In the genomic region with DNA sequence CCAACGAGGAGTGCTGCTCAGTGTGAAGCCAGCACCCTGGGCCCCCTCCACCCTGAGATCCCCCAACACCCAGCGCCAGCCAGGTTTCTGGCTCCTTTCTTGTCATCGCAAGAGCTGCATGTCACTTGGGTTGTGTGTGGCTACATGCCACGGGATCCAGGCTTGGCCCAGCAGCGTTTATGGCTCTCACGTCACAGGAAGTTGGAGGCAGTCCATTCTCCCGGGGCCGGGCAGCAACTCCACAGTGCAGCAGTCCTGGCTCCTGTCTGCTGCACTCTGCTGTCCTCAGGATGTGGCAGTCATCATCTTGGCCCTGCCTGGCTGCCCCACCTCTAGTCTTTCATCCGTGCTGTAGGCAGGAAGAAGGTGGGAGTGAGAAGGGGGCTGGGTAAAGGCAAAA, we compare ENCODE assay signal across 11 cellular contexts. TPM values are rescaled to one million over a fixed set of nuclear protein-coding genes. Genes with fewer than 3 reads are reported as not detected.
DNase-seq lines count a peak whose midpoint lies in the region; ATAC-seq and TF ChIP-seq lines count a peak whose summit lies in the region.
"Had no signal": no experiment of that assay in that cellular context is flagged by ENCODE, and none has a peak within 500 bp of the region (broad histone marks: within the 10 kb centered on the region; RNA-seq: fewer than 3 reads in every experiment).

No MANE protein-coding gene starts in this region.

- intact Hi-C loops in left cardiac atrium (cut with DNase I), result no loop called here

- H3K4me3 Mint-ChIP-seq in GM23338 (no peak overlapping the region), brain (no peak overlapping the region)
- H3K4me3 Mint-ChIP-seq: activated CD8-positive, alpha-beta memory T cell treated with anti-CD3 and anti-CD28 coated beads, Interleukin-2, amount 10 ng/mL, durations not matched to agents 7 days and 5 days; nephron had no signal

- H3K9me3 ChIP-seq in thoracic aorta, result no peaks in the 10 kb centered on the region
- no peaks in the 10 kb centered on the region for H3K9me3 ChIP-seq in BE2C

- H3K27me3 Mint-ChIP-seq in GM23338 (ENCODE audit: insufficient read depth, low read depth, poor library complexity) (peaks cover 17% of the 10 kb centered on the region), brain (peaks cover 6% of the 10 kb centered on the region)
- H3K27me3 Mint-ChIP-seq: activated CD8-positive, alpha-beta memory T cell treated with anti-CD3 and anti-CD28 coated beads, Interleukin-2, amount 10 ng/mL, durations not matched to agents 7 days and 5 days had no signal

- no peaks in the 10 kb centered on the region; the same call in 1 of the 2 replicates for H4K20me1 ChIP-seq in GM23338 (replicated peaks; ENCODE audit: insufficient read depth)

- H3K9me3 Mint-ChIP-seq in GM23338, result no peaks in the 10 kb centered on the region; the same call in 2 of the 3 replicates
- H3K9me3 Mint-ChIP-seq in brain, result no peaks in the 10 kb centered on the region
- H3K9me3 Mint-ChIP-seq: activated naive CD4-positive, alpha-beta T cell treated with anti-CD3 and anti-CD28 coated beads, Interleukin-2, amount 50 U/mL, for 72 hours; nephron had no signal

- H3K27ac Mint-ChIP-seq in GM23338 (no peak overlapping the region), brain (peak overlapping the region in 3 of 5 experiments; percentile 39 to 83 (median 41))
- H3K27ac Mint-ChIP-seq: activated CD8-positive, alpha-beta memory T cell treated with anti-CD3 and anti-CD28 coated beads, Interleukin-2, amount 10 ng/mL, durations not matched to agents 7 days and 5 days; nephron had no signal

- H3K4me1 ChIP-seq in GM23338 (ENCODE audit: insufficient read depth) (peaks cover 13% of the 10 kb centered on the region; the same call in 1 of the 2 replicates), thoracic aorta (ENCODE audit: control insufficient read depth in 1 of 2, low read depth in 2 of 2) (peaks cover 0 to 7% of the 10 kb centered on the region in 2 donors), BE2C (no peaks in the 10 kb centered on the region)

- peaks cover 17% of the 10 kb centered on the region for H3K4me1 Mint-ChIP-seq in GM23338
- peaks cover 25% of the 10 kb centered on the region for H3K4me1 Mint-ChIP-seq in brain
- H3K4me1 Mint-ChIP-seq: activated CD8-positive, alpha-beta memory T cell treated with anti-CD3 and anti-CD28 coated beads, Interleukin-2, amount 10 ng/mL, durations not matched to agents 7 days and 5 days; nephron had no signal

- no peak overlapping the region for H2AFZ ChIP-seq in GM23338

- 0 out of 2 replicates have a peak, but pooled peaks cover 4% of the 10 kb centered on the region for H3F3A ChIP-seq in GM23338 (replicated peaks; ENCODE audit: low read depth)

- no peak overlapping the region for H3K4me2 ChIP-seq in GM23338

- H3K36me3 Mint-ChIP-seq in GM23338 (ENCODE audit: low read depth) (no peaks in the 10 kb centered on the region; the same call in 2 of the 3 replicates), brain (no peaks in the 10 kb centered on the region)
- H3K36me3 Mint-ChIP-seq: activated CD8-positive, alpha-beta memory T cell treated with anti-CD3 and anti-CD28 coated beads, Interleukin-2, amount 10 ng/mL, durations not matched to agents 7 days and 5 days; activated naive CD4-positive, alpha-beta T cell treated with anti-CD3 and anti-CD28 coated beads, Interleukin-2, amount 50 U/mL, for 72 hours had no signal

- no peaks in the 10 kb centered on the region for H3K36me3 ChIP-seq in GM23338 (ENCODE audit: insufficient read depth)
- H3K36me3 ChIP-seq in thoracic aorta, result peaks cover 4% of the 10 kb centered on the region
- H3K36me3 ChIP-seq in BE2C, result no peaks in the 10 kb centered on the region

- DNase-seq in GM23338 (ENCODE audit: low spot score), result no peak
- DNase-seq in left cardiac atrium, result peak; percentile 67
- no peak for DNase-seq in thoracic aorta (ENCODE audit: low spot score)
- no peak for DNase-seq in NCI-H1092 (lab: John Stamatoyannopoulos, UW)
- no peak for DNase-seq in BE2C
- DNase-seq: activated CD8-positive, alpha-beta memory T cell treated with anti-CD3 and anti-CD28 coated beads, Interleukin-2, amount 10 ng/mL, durations not matched to agents 7 days and 5 days had no signal

- TF ChIP-seq CTCF in GM23338 (conservative IDR thresholded peaks at IDR 0.05; ENCODE audit: low read depth in 2 of 2) (no peak), brain (conservative IDR thresholded peaks at IDR 0.05) (no peak), thoracic aorta (IDR thresholded peaks at IDR 0.05) (no peak), BE2C (IDR thresholded peaks at IDR 0.05; ENCODE audit: low read depth, low read length) (no peak)

- no peaks in the 10 kb centered on the region for H3K27me3 ChIP-seq in GM23338 (ENCODE audit: insufficient read depth)
- no peaks in the 10 kb centered on the region for H3K27me3 ChIP-seq in thoracic aorta (replicated peaks; ENCODE audit: insufficient read depth)
- no peaks in the 10 kb centered on the region for H3K27me3 ChIP-seq in BE2C

- no peaks in the 10 kb centered on the region for H3K79me2 ChIP-seq in GM23338 (replicated peaks; ENCODE audit: insufficient read depth)

- no peaks in the 10 kb centered on the region for H3K9me2 ChIP-seq in GM23338 (ENCODE audit: insufficient read depth)

- H3K27ac ChIP-seq in GM23338 (ENCODE audit: low read depth), result peak overlapping the region; percentile 63; the same call in 1 of the 2 replicates
- H3K27ac ChIP-seq in thoracic aorta, result no peak overlapping the region
- H3K27ac ChIP-seq: HL-60 had no signal

- ATAC-seq in GM23338, result no peak; the same call in 2 of the 3 replicates
- ATAC-seq in left cardiac atrium, result peak; percentile 74 to 77
- peak; percentile 30 for ATAC-seq in thoracic aorta (ENCODE audit: insufficient number of reproducible peaks, low FRiP score, low read depth)
- no peak for ATAC-seq in HG03095 (IDR thresholded peaks at IDR 0.05; ENCODE audit: unreplicated experiment)
- ATAC-seq: activated CD8-positive, alpha-beta memory T cell treated with anti-CD3 and anti-CD28 coated beads, Interleukin-2, amount 10 ng/mL, durations not matched to agents 7 days and 5 days; activated naive CD4-positive, alpha-beta T cell treated with anti-CD3 and anti-CD28 coated beads, Interleukin-2, amount 50 U/mL, for 72 hours had no signal

- H3K4me3 ChIP-seq in GM23338 (no peak overlapping the region), thoracic aorta (no peak overlapping the region), BE2C (ENCODE audit: low read depth, low read length) (no peak overlapping the region)

TF ChIP-seq in GM23338, 12 proteins besides CTCF, POLR2A, EP300 and RAD21 (continues in another document):
- TF ChIP-seq JUNB (IDR thresholded peaks at IDR 0.05; ENCODE audit: unreplicated experiment), result no peak
- no peak for TF ChIP-seq ZNF114 (CRISPR knock-in tag; IDR thresholded peaks at IDR 0.05)
- TF ChIP-seq ZNF331 (CRISPR knock-in tag; IDR thresholded peaks at IDR 0.05; ENCODE audit: low read depth), result no peak
- TF ChIP-seq, protein P1, sequence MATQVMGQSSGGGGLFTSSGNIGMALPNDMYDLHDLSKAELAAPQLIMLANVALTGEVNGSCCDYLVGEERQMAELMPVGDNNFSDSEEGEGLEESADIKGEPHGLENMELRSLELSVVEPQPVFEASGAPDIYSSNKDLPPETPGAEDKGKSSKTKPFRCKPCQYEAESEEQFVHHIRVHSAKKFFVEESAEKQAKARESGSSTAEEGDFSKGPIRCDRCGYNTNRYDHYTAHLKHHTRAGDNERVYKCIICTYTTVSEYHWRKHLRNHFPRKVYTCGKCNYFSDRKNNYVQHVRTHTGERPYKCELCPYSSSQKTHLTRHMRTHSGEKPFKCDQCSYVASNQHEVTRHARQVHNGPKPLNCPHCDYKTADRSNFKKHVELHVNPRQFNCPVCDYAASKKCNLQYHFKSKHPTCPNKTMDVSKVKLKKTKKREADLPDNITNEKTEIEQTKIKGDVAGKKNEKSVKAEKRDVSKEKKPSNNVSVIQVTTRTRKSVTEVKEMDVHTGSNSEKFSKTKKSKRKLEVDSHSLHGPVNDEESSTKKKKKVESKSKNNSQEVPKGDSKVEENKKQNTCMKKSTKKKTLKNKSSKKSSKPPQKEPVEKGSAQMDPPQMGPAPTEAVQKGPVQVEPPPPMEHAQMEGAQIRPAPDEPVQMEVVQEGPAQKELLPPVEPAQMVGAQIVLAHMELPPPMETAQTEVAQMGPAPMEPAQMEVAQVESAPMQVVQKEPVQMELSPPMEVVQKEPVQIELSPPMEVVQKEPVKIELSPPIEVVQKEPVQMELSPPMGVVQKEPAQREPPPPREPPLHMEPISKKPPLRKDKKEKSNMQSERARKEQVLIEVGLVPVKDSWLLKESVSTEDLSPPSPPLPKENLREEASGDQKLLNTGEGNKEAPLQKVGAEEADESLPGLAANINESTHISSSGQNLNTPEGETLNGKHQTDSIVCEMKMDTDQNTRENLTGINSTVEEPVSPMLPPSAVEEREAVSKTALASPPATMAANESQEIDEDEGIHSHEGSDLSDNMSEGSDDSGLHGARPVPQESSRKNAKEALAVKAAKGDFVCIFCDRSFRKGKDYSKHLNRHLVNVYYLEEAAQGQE (IDR thresholded peaks at IDR 0.05; ENCODE audit: unreplicated experiment), result no peak
- TF ChIP-seq EZH2 (IDR thresholded peaks at IDR 0.05; ENCODE audit: low read depth, unreplicated experiment), result no peak

RNA-seq across cellular contexts. Expression of a gene that starts 42.7 kb away (rescaled TPM):
- 42.6 and 47.6 TPM in 2 replicates for total RNA-seq in GM23338 (2014; rRNA removed; shearing (Covaris generic))
- polyA plus RNA-seq in GM23338 (2016; fragmentation: Nextera tagmentation; extraction: Ambion mirVana), result 8.3 and 9.1 TPM in 2 replicates
- polyA plus RNA-seq in brain (ENCODE audit: insufficient read depth, low read depth, low replicate concordance), result 2.3 TPM
- 1 to 10 TPM; 2.4 to 2.8 TPM for total RNA-seq in left cardiac atrium
- total RNA-seq in thoracic aorta, result 10 to 100 TPM in 1 of 2 donors, 1 to 10 TPM in 1; 4.5 to 10.7 TPM
- polyA plus RNA-seq in BE2C (2012; ENCODE audit: insufficient read depth, insufficient read length, low read depth), result 0.96 TPM
- total RNA-seq: activated CD8-positive, alpha-beta memory T cell treated with anti-CD3 and anti-CD28 coated beads, Interleukin-2, amount 10 ng/mL, durations not matched to agents 7 days and 5 days; activated naive CD4-positive, alpha-beta T cell treated with anti-CD3 and anti-CD28 coated beads, Interleukin-2, amount 50 U/mL, for 72 hours had no signal

Comparison
In these comparisons a context has a peak if more than half of its experiments do, and no peak if none do; other contexts are left out.
1. ATAC-seq: peak in left cardiac atrium (2 of 2) and thoracic aorta (single experiment); none in GM23338 (single experiment) and HG03095 (single experiment).